9 cellular contexts compared by ENCODE assay signal in the genomic region with DNA sequence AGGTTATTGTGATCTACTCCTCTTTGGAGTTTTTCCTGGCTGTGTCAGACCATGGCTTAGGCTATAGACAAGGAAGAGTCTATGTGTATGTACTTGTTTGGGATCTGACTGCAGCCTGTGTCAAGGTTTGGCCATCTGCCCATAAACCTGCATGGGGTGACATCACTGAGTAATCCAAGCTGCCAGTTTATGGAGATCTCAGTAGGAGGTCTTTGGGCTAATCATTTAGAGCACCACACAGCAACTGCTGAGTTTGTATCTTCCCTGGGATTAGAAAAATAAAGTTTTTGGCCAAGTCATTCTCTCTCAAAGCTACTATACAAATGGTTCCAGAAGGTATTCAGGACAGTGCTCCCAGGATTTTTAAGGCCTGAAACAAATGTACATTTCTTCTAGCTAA.
DNase-seq lines count a peak whose midpoint lies in the region; ATAC-seq, FAIRE-seq and TF ChIP-seq lines count a peak whose summit lies in the region.
"Had no signal": no experiment of that assay in that cellular context is flagged by ENCODE, and none has a peak within 500 bp of the region (broad histone marks: within the 10 kb centered on the region; RNA-seq: fewer than 3 reads in every experiment).

No MANE protein-coding gene starts in this region.

- no peak; the same call in 1 of the 2 replicates for TF ChIP-seq EP300 in K562 (IDR thresholded peaks at IDR 0.05; ENCODE audit: low read length)

- TF ChIP-seq CTCF in K562 (IDR thresholded peaks at IDR 0.05 in 2 of 3, conservative IDR thresholded peaks at IDR 0.05 in 1 of 3; ENCODE audit: insufficient read depth in 2 of 3, low read depth in 1 of 3, low read length in 3 of 3) (no peak), spleen (IDR thresholded peaks at IDR 0.05 in 8 of 11, conservative IDR thresholded peaks at IDR 0.05 in 3 of 11) (no peak)

- in situ Hi-C loops in K562 (cut with MboI), result no loop called here

- ATAC-seq in K562 (peak; percentile 85), GM18873 (IDR thresholded peaks at IDR 0.05; ENCODE audit: low FRiP score, unreplicated experiment) (no peak)

- no TSS peak for BruUV-seq in K562 (replicated peaks; lab: Mats Ljungman, UMichigan)

- H3K27ac ChIP-seq in K562 (ENCODE audit: extremely low read depth, low read depth, low read length) (peak overlapping the region; percentile 86), spleen (no peak overlapping the region)

- CTCF ChIA-PET in K562 (lab: Yijun Ruan, JAX; ENCODE audit: low intra/inter-chr PET ratio), result no interaction called here

- POLR2A ChIA-PET in K562 (lab: Yijun Ruan, JAX), result interaction anchor here (0.6 to 1.0 kb wide), 6 partner anchors 11 to 77 kb away, joined by 3 to 4 read pairs (median 3); no protein-coding TSS in a partner anchor

- intact Hi-C loops in K562 (cut with micrococcal nuclease) (loop anchor here (5.0 kb wide), 2 partner anchors 63 to 78 kb away; a partner anchor contains a TSS), spleen (cut with DNase I; ENCODE audit: low total_unique reads) (no loop called here)

- H3K4me1 ChIP-seq in K562 (replicated peaks in 1 of 2; ENCODE audit: control insufficient read depth in 2 of 2, insufficient read depth in 2 of 2, low read length in 2 of 2) (peaks cover 0 to 50% of the 10 kb centered on the region in 2 experiments; a peak in 3 of 5 replicates), spleen (no peaks in the 10 kb centered on the region)

- no peaks in the 10 kb centered on the region for H3K9me1 ChIP-seq in K562 (ENCODE audit: control insufficient read depth, insufficient read depth, low read length)

- H4K20me1 ChIP-seq in K562 (replicated peaks; ENCODE audit: control insufficient read depth, insufficient read depth, low read length), result no peaks in the 10 kb centered on the region

- H3K36me3 ChIP-seq in K562 (ENCODE audit: control insufficient read depth, insufficient read depth, low read length) (peaks cover 23% of the 10 kb centered on the region), spleen (no peaks in the 10 kb centered on the region)

- TF ChIP-seq RAD21 in K562 (CRISPR knock-in tag; conservative IDR thresholded peaks at IDR 0.05 in 1 of 2, IDR thresholded peaks at IDR 0.05 in 1 of 2), result no peak

- H3K79me2 ChIP-seq in K562 (ENCODE audit: control insufficient read depth, insufficient read depth, low read length), result peaks cover 96% of the 10 kb centered on the region

- FAIRE-seq in K562 (lab: Jason Lieb, UNC), result peak; percentile 95

- no peak for TF ChIP-seq POLR2A in K562 (conservative IDR thresholded peaks at IDR 0.05)
- no peak for TF ChIP-seq POLR2A in spleen (IDR thresholded peaks at IDR 0.05)

- H3K4me2 ChIP-seq in K562 (ENCODE audit: insufficient read depth, low read length), result no peak overlapping the region

- H3K27me3 ChIP-seq in K562 (ENCODE audit: control insufficient read depth in 2 of 2, insufficient read depth in 2 of 2, low read length in 2 of 2), result no peaks in the 10 kb centered on the region
- no peaks in the 10 kb centered on the region for H3K27me3 ChIP-seq in spleen (replicated peaks in 1 of 7)

- no peaks in the 10 kb centered on the region for H3K9me3 ChIP-seq in K562 (replicated peaks; ENCODE audit: control insufficient read depth, insufficient read depth, low read depth, low read length)
- peaks cover 0 to 6% (median 0%) of the 10 kb centered on the region in 8 donors for H3K9me3 ChIP-seq in spleen

- peak; percentile 95 for DNase-seq in EL
- DNase-seq in NCI-H2107 (lab: John Stamatoyannopoulos, UW), result peak; percentile 60
- peak; percentile 75 to 90 (median 78) for DNase-seq in K562 (ENCODE audit: extremely low read depth in 1 of 4, low spot score in 3 of 4)
- peak; percentile 86 for DNase-seq in mucosa of gallbladder (ENCODE audit: low spot score)
- no peak for DNase-seq in spleen
- DNase-seq in mesenteric fat pad (ENCODE audit: low spot score), result no peak
- no peak for DNase-seq in activated CD4-positive, alpha-beta T cell treated with anti-CD3 and anti-CD28 coated beads, Interleukin-2, amount 50 U/mL, for 1 hour

- H3K9ac ChIP-seq in K562 (ENCODE audit: insufficient read depth in 1 of 2, low read depth in 2 of 2, low read length in 2 of 2), result peak overlapping the region in 1 of 2 experiments; percentile 45; a peak in 2 of 4 replicates

- peak overlapping the region; percentile 7; the same call in 1 of the 2 replicates for H2AFZ ChIP-seq in K562 (ENCODE audit: low read depth, low read length)

- no peak overlapping the region for H3K4me3 ChIP-seq in K562
- H3K4me3 ChIP-seq in spleen, result no peak overlapping the region
- H3K4me3 ChIP-seq: GM12878 had no signal

TF ChIP-seq in K562, 482 proteins besides CTCF, POLR2A, EP300 and RAD21 (continues in another document):
- TF ChIP-seq, protein P1, sequence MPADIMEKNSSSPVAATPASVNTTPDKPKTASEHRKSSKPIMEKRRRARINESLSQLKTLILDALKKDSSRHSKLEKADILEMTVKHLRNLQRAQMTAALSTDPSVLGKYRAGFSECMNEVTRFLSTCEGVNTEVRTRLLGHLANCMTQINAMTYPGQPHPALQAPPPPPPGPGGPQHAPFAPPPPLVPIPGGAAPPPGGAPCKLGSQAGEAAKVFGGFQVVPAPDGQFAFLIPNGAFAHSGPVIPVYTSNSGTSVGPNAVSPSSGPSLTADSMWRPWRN (IDR thresholded peaks at IDR 0.05; ENCODE audit: low read depth), result no peak
- TF ChIP-seq, protein P2, sequence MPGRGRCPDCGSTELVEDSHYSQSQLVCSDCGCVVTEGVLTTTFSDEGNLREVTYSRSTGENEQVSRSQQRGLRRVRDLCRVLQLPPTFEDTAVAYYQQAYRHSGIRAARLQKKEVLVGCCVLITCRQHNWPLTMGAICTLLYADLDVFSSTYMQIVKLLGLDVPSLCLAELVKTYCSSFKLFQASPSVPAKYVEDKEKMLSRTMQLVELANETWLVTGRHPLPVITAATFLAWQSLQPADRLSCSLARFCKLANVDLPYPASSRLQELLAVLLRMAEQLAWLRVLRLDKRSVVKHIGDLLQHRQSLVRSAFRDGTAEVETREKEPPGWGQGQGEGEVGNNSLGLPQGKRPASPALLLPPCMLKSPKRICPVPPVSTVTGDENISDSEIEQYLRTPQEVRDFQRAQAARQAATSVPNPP (IDR thresholded peaks at IDR 0.05; ENCODE audit: borderline replicate concordance, insufficient read depth, insufficient read length), result no peak
- TF ChIP-seq TAL1 (IDR thresholded peaks at IDR 0.05), result peak; percentile 24; the same call in 1 of the 2 replicates
- 0 out of 4 replicates have a peak, but pooled peaks of 1 of the 2 experiments have one; percentile 10 for TF ChIP-seq KDM1A (IDR thresholded peaks at IDR 0.05)
- TF ChIP-seq ELF2 (CRISPR knock-in tag; IDR thresholded peaks at IDR 0.05), result no peak
- TF ChIP-seq ILK (tag; IDR thresholded peaks at IDR 0.05; ENCODE audit: borderline replicate concordance, low read depth), result no peak
- TF ChIP-seq POLR3A (IDR thresholded peaks at IDR 0.05; ENCODE audit: borderline replicate concordance, extremely low read depth, insufficient read depth, insufficient read length), result no peak
- no peak for TF ChIP-seq NR2C1 (IDR thresholded peaks at IDR 0.05)
- no peak for TF ChIP-seq NR2C1 (tag; IDR thresholded peaks at IDR 0.05)
- no peak for TF ChIP-seq FOS (IDR thresholded peaks at IDR 0.05; ENCODE audit: extremely low read depth, insufficient read length)
- TF ChIP-seq SMARCA4 (IDR thresholded peaks at IDR 0.05), result peak; percentile 68
- TF ChIP-seq CC2D1A (IDR thresholded peaks at IDR 0.05), result no peak
- TF ChIP-seq CHD1 (IDR thresholded peaks at IDR 0.05; ENCODE audit: low read length), result no peak
- TF ChIP-seq, protein P3, sequence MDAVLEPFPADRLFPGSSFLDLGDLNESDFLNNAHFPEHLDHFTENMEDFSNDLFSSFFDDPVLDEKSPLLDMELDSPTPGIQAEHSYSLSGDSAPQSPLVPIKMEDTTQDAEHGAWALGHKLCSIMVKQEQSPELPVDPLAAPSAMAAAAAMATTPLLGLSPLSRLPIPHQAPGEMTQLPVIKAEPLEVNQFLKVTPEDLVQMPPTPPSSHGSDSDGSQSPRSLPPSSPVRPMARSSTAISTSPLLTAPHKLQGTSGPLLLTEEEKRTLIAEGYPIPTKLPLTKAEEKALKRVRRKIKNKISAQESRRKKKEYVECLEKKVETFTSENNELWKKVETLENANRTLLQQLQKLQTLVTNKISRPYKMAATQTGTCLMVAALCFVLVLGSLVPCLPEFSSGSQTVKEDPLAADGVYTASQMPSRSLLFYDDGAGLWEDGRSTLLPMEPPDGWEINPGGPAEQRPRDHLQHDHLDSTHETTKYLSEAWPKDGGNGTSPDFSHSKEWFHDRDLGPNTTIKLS (IDR thresholded peaks at IDR 0.05; ENCODE audit: borderline replicate concordance, low read depth), result no peak
- peak; percentile 69 for TF ChIP-seq NFE2 (IDR thresholded peaks at IDR 0.05; ENCODE audit: low read depth)
- TF ChIP-seq SRSF3 (IDR thresholded peaks at IDR 0.05; ENCODE audit: insufficient read depth, low read length), result no peak
- TF ChIP-seq ZNF695 (CRISPR knock-in tag; IDR thresholded peaks at IDR 0.05), result no peak
- TF ChIP-seq TCF7 (IDR thresholded peaks at IDR 0.05; ENCODE audit: borderline replicate concordance), result no peak
- TF ChIP-seq KLF10 (CRISPR knock-in tag; IDR thresholded peaks at IDR 0.05), result no peak
- no peak for TF ChIP-seq PHF21A (IDR thresholded peaks at IDR 0.05; ENCODE audit: borderline replicate concordance, low read depth)
- TF ChIP-seq SMAD1 (IDR thresholded peaks at IDR 0.05; ENCODE audit: low read depth, low read length, partially characterized antibody), result no peak
- no peak for TF ChIP-seq HDAC3 (IDR thresholded peaks at IDR 0.05; ENCODE audit: borderline replicate concordance, partially characterized antibody)
- TF ChIP-seq RAD51 (IDR thresholded peaks at IDR 0.05; ENCODE audit: borderline replicate concordance, low read depth), result no peak
- TF ChIP-seq PML (IDR thresholded peaks at IDR 0.05; ENCODE audit: low read length), result no peak
- no peak for TF ChIP-seq NFXL1 (CRISPR knock-in tag; IDR thresholded peaks at IDR 0.05)
- no peak for TF ChIP-seq MYC (IDR thresholded peaks at IDR 0.05; ENCODE audit: low read depth, low read length)
- TF ChIP-seq MYC (CRISPR knock-in tag; IDR thresholded peaks at IDR 0.05; ENCODE audit: borderline replicate concordance, low read depth), result no peak

Comparison
In these comparisons a context has a peak if more than half of its experiments do, and no peak if none do; other contexts are left out.
1. DNase-seq: peak in EL (single experiment), NCI-H2107 (single experiment), K562 (4 of 4) and mucosa of gallbladder (single experiment); none in spleen (single experiment), mesenteric fat pad (single experiment) and activated CD4-positive, alpha-beta T cell treated with anti-CD3 and anti-CD28 coated beads, Interleukin-2, amount 50 U/mL, for 1 hour (single experiment).